ENCODE assay signal across 17 cellular contexts in genomic region chr5:126647071-126647470, GRCh38.
"Had no signal": no experiment of that assay in that cellular context is flagged by ENCODE, and none has a peak within 500 bp of the region (broad histone marks: within the 10 kb centered on the region; RNA-seq: fewer than 3 reads in every experiment).

No MANE protein-coding gene starts in this region.

- DNase-seq: dermis blood vessel endothelial cell; effector memory CD4-positive, alpha-beta T cell; foreskin fibroblast; gastrocnemius medialis; head of caudate nucleus; naive thymus-derived CD8-positive, alpha-beta T cell; occipital lobe; pancreas; right lobe of liver; stimulated activated CD4-positive, alpha-beta T cell treated with anti-CD3 and anti-CD28 coated beads, Interleukin-12 subunit alpha, Interleukin-12 subunit beta, amount 100 ng/mL, for 4 hours; stimulated activated CD4-positive, alpha-beta T cell treated with anti-CD3 and anti-CD28 coated beads, Interleukin-1b, Interleukin-23, amount 100 ng/mL, for 48 hours; stimulated activated CD4-positive, alpha-beta T cell treated with anti-CD3 and anti-CD28 coated beads, Interleukin-4, amount 100 ng/mL, for 1 hour; stimulated activated CD8-positive, alpha-beta memory T cell treated with anti-CD3 and anti-CD28 coated beads, Interleukin-4, amount 100 ng/mL, for 48 hours; stimulated activated naive CD4-positive, alpha-beta T cell; stimulated activated naive CD8-positive, alpha-beta T cell treated with anti-CD3 and anti-CD28 coated beads, Interleukin-15, amount 100 ng/mL, for 72 hours; thyroid gland had no signal

- ATAC-seq: gastrocnemius medialis; left lobe of liver; naive thymus-derived CD8-positive, alpha-beta T cell; pancreas; right lobe of liver; stimulated activated naive CD8-positive, alpha-beta T cell treated with anti-CD3 and anti-CD28 coated beads, Interleukin-15, amount 100 ng/mL, for 72 hours had no signal
